17 cellular contexts compared by ENCODE assay signal in genomic region chr16:74446866-74447265, GRCh38. TPM values are rescaled to one million over a fixed set of nuclear protein-coding genes. Genes with fewer than 3 reads are reported as not detected.
A peak's percentile ranks its signal among the peaks of the same experiment; 100 is the strongest.
DNase-seq lines count a peak whose midpoint lies in the region; ATAC-seq, FAIRE-seq and TF ChIP-seq lines count a peak whose summit lies in the region.
"Had no signal": no experiment of that assay in that cellular context is flagged by ENCODE, and none has a peak within 500 bp of the region (broad histone marks: within the 10 kb centered on the region; RNA-seq: fewer than 3 reads in every experiment).

No MANE protein-coding gene starts in this region.

- H3K4me1 ChIP-seq in astrocyte (ENCODE audit: insufficient read depth, low read length), result peaks cover 21% of the 10 kb centered on the region
- H3K4me1 ChIP-seq in OCI-LY7 (ENCODE audit: insufficient read depth, low read length, poor library complexity, severe bottlenecking), result peaks cover under 1% of the 10 kb centered on the region

- H3K4me3 ChIP-seq in astrocyte (ENCODE audit: insufficient read depth, low read depth, low read length), result no peak overlapping the region
- no peak overlapping the region for H3K4me3 ChIP-seq in OCI-LY7 (ENCODE audit: low read depth, low read length, poor library complexity, severe bottlenecking)
- H3K4me3 ChIP-seq: Peyer's patch had no signal

- peak overlapping the region; percentile 74 for H3K27ac Mint-ChIP-seq in stimulated activated naive CD8-positive, alpha-beta T cell treated with anti-CD3 and anti-CD28 coated beads, Interleukin-15, Interleukin-2, amounts not matched to agents 100 ng/mL and 50 ng/mL, for 24 hours
- H3K27ac Mint-ChIP-seq in stimulated activated naive CD8-positive, alpha-beta T cell treated with anti-CD3 and anti-CD28 coated beads, Interleukin-15, amount 100 ng/mL, for 72 hours, result peak overlapping the region in 1 of 2 donors; percentile 65
- H3K27ac Mint-ChIP-seq in astrocyte (ENCODE audit: unreplicated experiment), result peak overlapping the region; percentile 47

- H3K27me3 ChIP-seq in astrocyte (ENCODE audit: insufficient read depth, low read length), result no peaks in the 10 kb centered on the region
- H3K27me3 ChIP-seq: Peyer's patch had no signal

- no peak for DNase-seq in stimulated activated naive CD8-positive, alpha-beta T cell treated with anti-CD3 and anti-CD28 coated beads, Interleukin-15, amount 100 ng/mL, for 72 hours
- no peak for DNase-seq in astrocyte (ENCODE audit: low read depth)
- DNase-seq in posterior vena cava (ENCODE audit: low spot score), result peak; percentile 55
- DNase-seq in SHP77 (lab: John Stamatoyannopoulos, UW), result no peak
- no peak for DNase-seq in activated CD4-positive, alpha-beta T cell treated with anti-CD3 and anti-CD28 coated beads for 4 hours
- no peak for DNase-seq in OCI-LY7 (ENCODE audit: low spot score)
- DNase-seq: Caco-2, DMS53, H9, Kasumi-1, MM.1S, NCI-H1105, NCI-H1694, NCI-H524 treated with DMSO at 0.1 percent for 48 hours, Peyer's patch, SIG-M5 had no signal

- H4K20me1 ChIP-seq in astrocyte (ENCODE audit: insufficient read depth, low read length) (peaks cover 6% of the 10 kb centered on the region), OCI-LY7 (ENCODE audit: insufficient read depth, low read length) (no peaks in the 10 kb centered on the region)

- peaks cover 5% of the 10 kb centered on the region for H3K79me2 ChIP-seq in astrocyte (ENCODE audit: insufficient read depth, low read length)
- H3K79me2 ChIP-seq in OCI-LY7 (ENCODE audit: insufficient read depth, low read depth, low read length), result no peaks in the 10 kb centered on the region

- no peak for FAIRE-seq in astrocyte (lab: Jason Lieb, UNC)

- BruUV-seq in OCI-LY7 (replicated peaks; lab: Mats Ljungman, UMichigan), result no TSS peak

- H3K9me2 ChIP-seq in OCI-LY7 (ENCODE audit: insufficient read depth, low read length), result no peaks in the 10 kb centered on the region

- no peak overlapping the region for H3K4me3 Mint-ChIP-seq in stimulated activated naive CD8-positive, alpha-beta T cell treated with anti-CD3 and anti-CD28 coated beads, Interleukin-15, Interleukin-2, amounts not matched to agents 100 ng/mL and 50 ng/mL, for 24 hours
- no peak overlapping the region for H3K4me3 Mint-ChIP-seq in stimulated activated naive CD8-positive, alpha-beta T cell treated with anti-CD3 and anti-CD28 coated beads, Interleukin-15, amount 100 ng/mL, for 72 hours
- H3K4me3 Mint-ChIP-seq in astrocyte (ENCODE audit: unreplicated experiment), result no peak overlapping the region
- H3K4me3 Mint-ChIP-seq: H9 had no signal

- POLR2A ChIA-PET in OCI-LY7 (lab: Charles Lee), result no interaction called here

- H3K9me3 Mint-ChIP-seq in stimulated activated naive CD8-positive, alpha-beta T cell treated with anti-CD3 and anti-CD28 coated beads, Interleukin-15, Interleukin-2, amounts not matched to agents 100 ng/mL and 50 ng/mL, for 24 hours, result no peaks in the 10 kb centered on the region
- no peaks in the 10 kb centered on the region for H3K9me3 Mint-ChIP-seq in stimulated activated naive CD8-positive, alpha-beta T cell treated with anti-CD3 and anti-CD28 coated beads, Interleukin-15, amount 100 ng/mL, for 72 hours
- no peaks in the 10 kb centered on the region for H3K9me3 Mint-ChIP-seq in astrocyte (ENCODE audit: unreplicated experiment)
- H3K9me3 Mint-ChIP-seq: H9 had no signal

- ATAC-seq in stimulated activated naive CD8-positive, alpha-beta T cell treated with anti-CD3 and anti-CD28 coated beads, Interleukin-15, amount 100 ng/mL, for 72 hours, result no peak

- no peak overlapping the region for H3K27ac ChIP-seq in astrocyte (ENCODE audit: low read depth, low read length)
- no peak overlapping the region for H3K27ac ChIP-seq in OCI-LY7 (ENCODE audit: low read depth, low read length, poor library complexity, severe bottlenecking)

- H3K27me3 Mint-ChIP-seq in stimulated activated naive CD8-positive, alpha-beta T cell treated with anti-CD3 and anti-CD28 coated beads, Interleukin-15, Interleukin-2, amounts not matched to agents 100 ng/mL and 50 ng/mL, for 24 hours, result no peaks in the 10 kb centered on the region
- no peaks in the 10 kb centered on the region for H3K27me3 Mint-ChIP-seq in stimulated activated naive CD8-positive, alpha-beta T cell treated with anti-CD3 and anti-CD28 coated beads, Interleukin-15, amount 100 ng/mL, for 72 hours
- no peaks in the 10 kb centered on the region for H3K27me3 Mint-ChIP-seq in astrocyte (ENCODE audit: low read depth, unreplicated experiment)

- peaks cover 23% of the 10 kb centered on the region for H3K36me3 Mint-ChIP-seq in stimulated activated naive CD8-positive, alpha-beta T cell treated with anti-CD3 and anti-CD28 coated beads, Interleukin-15, Interleukin-2, amounts not matched to agents 100 ng/mL and 50 ng/mL, for 24 hours (ENCODE audit: low read depth)
- H3K36me3 Mint-ChIP-seq in astrocyte (ENCODE audit: low read depth, unreplicated experiment), result peaks cover 21% of the 10 kb centered on the region

- TF ChIP-seq CTCF in astrocyte (IDR thresholded peaks at IDR 0.05; ENCODE audit: insufficient read depth, low read depth, low read length) (no peak), OCI-LY7 (conservative IDR thresholded peaks at IDR 0.05; ENCODE audit: low read length) (no peak)

- H2AFZ ChIP-seq in astrocyte (ENCODE audit: low read depth, low read length), result no peak overlapping the region
- H2AFZ ChIP-seq in OCI-LY7 (ENCODE audit: low read length), result no peak overlapping the region

- CTCF ChIA-PET in OCI-LY7 (lab: Charles Lee; ENCODE audit: unreplicated experiment), result no interaction called here

- H3K36me3 ChIP-seq in astrocyte (ENCODE audit: insufficient read depth, low read length) (peaks cover 2% of the 10 kb centered on the region), OCI-LY7 (ENCODE audit: insufficient read depth, low read length) (peaks cover 18% of the 10 kb centered on the region; the same call in 1 of the 2 replicates)

- peaks cover 5% of the 10 kb centered on the region for H3K4me1 Mint-ChIP-seq in stimulated activated naive CD8-positive, alpha-beta T cell treated with anti-CD3 and anti-CD28 coated beads, Interleukin-15, Interleukin-2, amounts not matched to agents 100 ng/mL and 50 ng/mL, for 24 hours (ENCODE audit: low read depth)
- H3K4me1 Mint-ChIP-seq in stimulated activated naive CD8-positive, alpha-beta T cell treated with anti-CD3 and anti-CD28 coated beads, Interleukin-15, amount 100 ng/mL, for 72 hours, result no peaks in the 10 kb centered on the region
- peaks cover 22% of the 10 kb centered on the region for H3K4me1 Mint-ChIP-seq in astrocyte (ENCODE audit: low read depth, unreplicated experiment)

- H3K9me3 ChIP-seq in astrocyte (ENCODE audit: insufficient read depth, low read depth, low read length), result no peaks in the 10 kb centered on the region
- H3K9me3 ChIP-seq in OCI-LY7 (ENCODE audit: low read length), result no peaks in the 10 kb centered on the region
- H3K9me3 ChIP-seq: Caco-2, Peyer's patch had no signal

- no peak overlapping the region for H3K9ac ChIP-seq in astrocyte (ENCODE audit: low read length)

- intact Hi-C loops in posterior vena cava (cut with DNase I), result no loop called here
- intact Hi-C loops in OCI-LY7 (cut with micrococcal nuclease; ENCODE audit: unreplicated experiment), result no loop called here

- H3K4me2 ChIP-seq in astrocyte (ENCODE audit: low read length) (no peak overlapping the region), OCI-LY7 (ENCODE audit: low read length) (no peak overlapping the region)

RNA-seq across cellular contexts. Expression of gene CLEC18B, which starts 25.6 kb away (rescaled TPM):
- total RNA-seq in astrocyte (4.2 and 4.9 TPM in 2 replicates), posterior vena cava (under 1 TPM; 0.52 to 0.60 TPM), OCI-LY7 (2022) (0.20 TPM in 1 of 2 replicates, not detected in the other)
- 0.21 and 0.79 TPM in 2 replicates for total RNA-seq in OCI-LY7 (2014; rRNA removed; shearing (Covaris generic))
